10 cellular contexts compared by ENCODE assay signal in genomic region chr6:73566954-73567591, GRCh38. TPM values are rescaled to one million over a fixed set of nuclear protein-coding genes. Genes with fewer than 3 reads are reported as not detected.
DNase-seq lines count a peak whose midpoint lies in the region; ATAC-seq, FAIRE-seq and TF ChIP-seq lines count a peak whose summit lies in the region.
"Had no signal": no experiment of that assay in that cellular context is flagged by ENCODE, and none has a peak within 500 bp of the region (broad histone marks: within the 10 kb centered on the region; RNA-seq: fewer than 3 reads in every experiment).

No MANE protein-coding gene starts in this region.

- no peak overlapping the region for H3K9ac ChIP-seq in endodermal cell (ENCODE audit: extremely low read depth, low read length, poor library complexity, severe bottlenecking)

- no peaks in the 10 kb centered on the region for H3K4me1 Mint-ChIP-seq in endodermal cell

- ATAC-seq in mucosa of descending colon (peak; percentile 100), GM18870 (IDR thresholded peaks at IDR 0.05; ENCODE audit: unreplicated experiment) (no peak), GM19467 (IDR thresholded peaks at IDR 0.05; ENCODE audit: unreplicated experiment) (no peak)

- H3K27ac ChIP-seq in endodermal cell (ENCODE audit: low read depth, low read length), result no peak overlapping the region

- H3K4me3 ChIP-seq in endodermal cell (ENCODE audit: low read length) (no peak overlapping the region), mucosa of descending colon (no peak overlapping the region)

- peaks cover 8% of the 10 kb centered on the region for H3K9me3 Mint-ChIP-seq in endodermal cell
- H3K9me3 Mint-ChIP-seq: T-helper 1 cell treated with Interleukin-12 subunit alpha and Interleukin-12 subunit beta and Interleukin-4 antibody, amounts not matched to agents 30 μg/mL and 1 μg/mL, for 36 hours had no signal

- intact Hi-C loops in mucosa of descending colon (cut with DNase I, micrococcal nuclease), result no loop called here

- H3K4me1 ChIP-seq in endodermal cell (ENCODE audit: control insufficient read depth, insufficient read depth, low read length) (no peaks in the 10 kb centered on the region), mucosa of descending colon (ENCODE audit: low read depth) (peaks cover 2% of the 10 kb centered on the region)

- TF ChIP-seq CTCF in endodermal cell (conservative IDR thresholded peaks at IDR 0.05), result no peak
- TF ChIP-seq CTCF in mucosa of descending colon (IDR thresholded peaks at IDR 0.05), result no peak
- no peak for TF ChIP-seq CTCF in D721Med (IDR thresholded peaks at IDR 0.05; ENCODE audit: insufficient read depth, missing control alignments)

- H3K36me3 ChIP-seq in endodermal cell (ENCODE audit: control insufficient read depth, insufficient read depth, low read length) (no peaks in the 10 kb centered on the region), mucosa of descending colon (ENCODE audit: low read depth) (no peaks in the 10 kb centered on the region)

- H3K36me3 Mint-ChIP-seq in endodermal cell (ENCODE audit: low read depth), result no peaks in the 10 kb centered on the region

- H3K27me3 Mint-ChIP-seq in endodermal cell (ENCODE audit: insufficient read depth), result peaks cover 3% of the 10 kb centered on the region
- H3K27me3 Mint-ChIP-seq: B cell had no signal

- WGBS in endodermal cell (ENCODE audit: insufficient coverage in 1 of 2, insufficient read length in 1 of 2), 2 experiments, result 92 to 94% methylated on average over 6 to 8 of the region's 8 CpGs

- peak overlapping the region; percentile 58 for H3K27ac Mint-ChIP-seq in endodermal cell
- H3K27ac Mint-ChIP-seq: B cell; T-helper 1 cell treated with Interleukin-12 subunit alpha and Interleukin-12 subunit beta and Interleukin-4 antibody, amounts not matched to agents 30 μg/mL and 1 μg/mL, for 36 hours had no signal

- no peak overlapping the region for H3K4me3 Mint-ChIP-seq in endodermal cell
- H3K4me3 Mint-ChIP-seq: B cell; T-helper 1 cell treated with Interleukin-12 subunit alpha and Interleukin-12 subunit beta and Interleukin-4 antibody, amounts not matched to agents 30 μg/mL and 1 μg/mL, for 36 hours had no signal

- H3K9me3 ChIP-seq in endodermal cell (ENCODE audit: control insufficient read depth, low read length) (no peaks in the 10 kb centered on the region), mucosa of descending colon (no peaks in the 10 kb centered on the region)

- DNase-seq in A172 (ENCODE audit: low spot score) (peak; percentile 46), LoVo (ENCODE audit: low spot score) (peak; percentile 89), endodermal cell (no peak), mucosa of descending colon (peak; percentile 75 to 91 (median 76)), D721Med (ENCODE audit: insufficient read length, low spot score) (no peak)
- DNase-seq in stimulated activated CD4-positive, alpha-beta T cell treated with anti-CD3 and anti-CD28 coated beads, Interleukin-15, amount 100 ng/mL, for 24 hours, result no peak

- H3K27me3 ChIP-seq in endodermal cell (ENCODE audit: control insufficient read depth, insufficient read depth, low read length, poor library complexity, severe bottlenecking), result no peaks in the 10 kb centered on the region

- no peak for FAIRE-seq in D721Med (lab: Jason Lieb, UNC)

RNA-seq across cellular contexts. Expression of gene EEF1A1, which starts 46.2 kb away (rescaled TPM):
- 8,683 and 8,714 TPM in 2 replicates for total RNA-seq in A172 (2014; rRNA removed; shearing (Covaris generic))
- total RNA-seq in endodermal cell (over 10,000 TPM in 1 of 2 donors, 1,000 to 10,000 TPM in 1; 8,118 to 11,075 TPM), mucosa of descending colon (1,000 to 10,000 TPM; 6,833 to 8,492 (median 7,090) TPM)
- 8,040 TPM for polyA plus RNA-seq in endodermal cell (2013, experiment 1 of 2)
- 7,552 TPM for polyA plus RNA-seq in endodermal cell (2013, experiment 2 of 2)

Comparison
In these comparisons a context has a peak if more than half of its experiments do, and no peak if none do; other contexts are left out.
1. DNase-seq: peak in A172 (single experiment), LoVo (single experiment) and mucosa of descending colon (3 of 3); none in endodermal cell (single experiment), D721Med (single experiment) and stimulated activated CD4-positive, alpha-beta T cell treated with anti-CD3 and anti-CD28 coated beads, Interleukin-15, amount 100 ng/mL, for 24 hours (single experiment).